In genomic region chr9:36400332-36401178, GRCh38 we compare ENCODE assay signal across 1 cellular context.
TF ChIP-seq lines count a peak whose summit lies in the region.

No MANE protein-coding gene starts in this region.

TF ChIP-seq in GM12878, 131 proteins besides CTCF, POLR2A, EP300 and RAD21 (continued from another document and continues in another):
- TF ChIP-seq, protein P1, sequence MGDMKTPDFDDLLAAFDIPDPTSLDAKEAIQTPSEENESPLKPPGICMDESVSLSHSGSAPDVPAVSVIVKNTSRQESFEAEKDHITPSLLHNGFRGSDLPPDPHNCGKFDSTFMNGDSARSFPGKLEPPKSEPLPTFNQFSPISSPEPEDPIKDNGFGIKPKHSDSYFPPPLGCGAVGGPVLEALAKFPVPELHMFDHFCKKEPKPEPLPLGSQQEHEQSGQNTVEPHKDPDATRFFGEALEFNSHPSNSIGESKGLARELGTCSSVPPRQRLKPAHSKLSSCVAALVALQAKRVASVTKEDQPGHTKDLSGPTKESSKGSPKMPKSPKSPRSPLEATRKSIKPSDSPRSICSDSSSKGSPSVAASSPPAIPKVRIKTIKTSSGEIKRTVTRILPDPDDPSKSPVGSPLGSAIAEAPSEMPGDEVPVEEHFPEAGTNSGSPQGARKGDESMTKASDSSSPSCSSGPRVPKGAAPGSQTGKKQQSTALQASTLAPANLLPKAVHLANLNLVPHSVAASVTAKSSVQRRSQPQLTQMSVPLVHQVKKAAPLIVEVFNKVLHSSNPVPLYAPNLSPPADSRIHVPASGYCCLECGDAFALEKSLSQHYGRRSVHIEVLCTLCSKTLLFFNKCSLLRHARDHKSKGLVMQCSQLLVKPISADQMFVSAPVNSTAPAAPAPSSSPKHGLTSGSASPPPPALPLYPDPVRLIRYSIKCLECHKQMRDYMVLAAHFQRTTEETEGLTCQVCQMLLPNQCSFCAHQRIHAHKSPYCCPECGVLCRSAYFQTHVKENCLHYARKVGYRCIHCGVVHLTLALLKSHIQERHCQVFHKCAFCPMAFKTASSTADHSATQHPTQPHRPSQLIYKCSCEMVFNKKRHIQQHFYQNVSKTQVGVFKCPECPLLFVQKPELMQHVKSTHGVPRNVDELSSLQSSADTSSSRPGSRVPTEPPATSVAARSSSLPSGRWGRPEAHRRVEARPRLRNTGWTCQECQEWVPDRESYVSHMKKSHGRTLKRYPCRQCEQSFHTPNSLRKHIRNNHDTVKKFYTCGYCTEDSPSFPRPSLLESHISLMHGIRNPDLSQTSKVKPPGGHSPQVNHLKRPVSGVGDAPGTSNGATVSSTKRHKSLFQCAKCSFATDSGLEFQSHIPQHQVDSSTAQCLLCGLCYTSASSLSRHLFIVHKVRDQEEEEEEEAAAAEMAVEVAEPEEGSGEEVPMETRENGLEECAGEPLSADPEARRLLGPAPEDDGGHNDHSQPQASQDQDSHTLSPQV (IDR thresholded peaks at IDR 0.05): 0 out of 2 replicates have a peak, but pooled peaks have one; percentile 20
- TF ChIP-seq YY1 (IDR thresholded peaks at IDR 0.05; ENCODE audit: low read depth, low read length) (0 out of 2 replicates have a peak, but pooled peaks have one; percentile 4), ASH2L (IDR thresholded peaks at IDR 0.05; ENCODE audit: borderline replicate concordance, low read depth) (no peak; the same call in 1 of the 2 replicates), LARP7 (IDR thresholded peaks at IDR 0.05) (peak; percentile 98), TBL1XR1 (IDR thresholded peaks at IDR 0.05; ENCODE audit: low read depth, low read length) (no peak), IRF5 (IDR thresholded peaks at IDR 0.05; ENCODE audit: borderline replicate concordance) (no peak), MLLT1 (IDR thresholded peaks at IDR 0.05) (no peak), EED (IDR thresholded peaks at IDR 0.05; ENCODE audit: low read depth) (0 out of 2 replicates have a peak, but pooled peaks have one; percentile 41), E2F4 (IDR thresholded peaks at IDR 0.05; ENCODE audit: low read depth, low read length) (no peak), SREBF2 (IDR thresholded peaks at IDR 0.05; ENCODE audit: low read length) (no peak), SMARCA5 (IDR thresholded peaks at IDR 0.05) (0 out of 2 replicates have a peak, but pooled peaks have one; percentile 70), TCF3 (IDR thresholded peaks at IDR 0.05; ENCODE audit: borderline replicate concordance, insufficient read depth, low read depth, low read length) (no peak), MEF2B (IDR thresholded peaks at IDR 0.05; ENCODE audit: partially characterized antibody, poor library complexity, severe bottlenecking) (peak; percentile 9), RBBP5 (conservative IDR thresholded peaks at IDR 0.05) (no peak), TARDBP (IDR thresholded peaks at IDR 0.05; ENCODE audit: borderline replicate concordance) (no peak), IKZF1 (conservative IDR thresholded peaks at IDR 0.05) (peak; percentile 75), MYC (IDR thresholded peaks at IDR 0.05; ENCODE audit: insufficient read depth, insufficient read length, insufficient replicate concordance, low read length, severe bottlenecking) (no peak), CBX5 (IDR thresholded peaks at IDR 0.05; ENCODE audit: low read depth) (no peak), MTA2 (IDR thresholded peaks at IDR 0.05; ENCODE audit: low read depth) (no peak), JUNB (IDR thresholded peaks at IDR 0.05) (no peak), ZNF24 (IDR thresholded peaks at IDR 0.05) (no peak), WRNIP1 (IDR thresholded peaks at IDR 0.05; ENCODE audit: borderline replicate concordance, low read depth, low read length) (no peak), CBFB (IDR thresholded peaks at IDR 0.05; ENCODE audit: low read depth) (no peak), FOXK2 (IDR thresholded peaks at IDR 0.05) (no peak), POU2F2 (IDR thresholded peaks at IDR 0.05; ENCODE audit: borderline replicate concordance, low read depth, low read length) (no peak), RELA (IDR thresholded peaks at IDR 0.05; ENCODE audit: borderline replicate concordance, partially characterized antibody) (no peak), ESRRA (IDR thresholded peaks at IDR 0.05; ENCODE audit: low read length) (no peak), BACH1 (IDR thresholded peaks at IDR 0.05; ENCODE audit: borderline replicate concordance) (peak; percentile 89), NBN (IDR thresholded peaks at IDR 0.05) (no peak), MTA3 (IDR thresholded peaks at IDR 0.05; ENCODE audit: borderline replicate concordance, low read length) (no peak), ATF7 (IDR thresholded peaks at IDR 0.05; ENCODE audit: low read depth) (no peak), ZNF274 (IDR thresholded peaks at IDR 0.05; ENCODE audit: insufficient read depth, insufficient read length) (no peak), CBX3 (IDR thresholded peaks at IDR 0.05; ENCODE audit: borderline replicate concordance, low read depth) (no peak), CREM (IDR thresholded peaks at IDR 0.05; ENCODE audit: low read depth) (peak; percentile 44), NR2C1 (IDR thresholded peaks at IDR 0.05) (no peak), ZNF622 (IDR thresholded peaks at IDR 0.05) (no peak), CHD2 (IDR thresholded peaks at IDR 0.05; ENCODE audit: borderline replicate concordance, low read depth, low read length) (no peak), ZBED1 (IDR thresholded peaks at IDR 0.05; ENCODE audit: borderline replicate concordance) (no peak), BRCA1 (IDR thresholded peaks at IDR 0.05; ENCODE audit: low read depth, low read length) (no peak), FOS (IDR thresholded peaks at IDR 0.05; ENCODE audit: borderline replicate concordance, extremely low read depth, insufficient read length) (no peak), ZSCAN29 (IDR thresholded peaks at IDR 0.05) (peak; percentile 52; the same call in 1 of the 2 replicates), NR2F1 (conservative IDR thresholded peaks at IDR 0.05) (peak; percentile 48; the same call in 1 of the 2 replicates), GATAD2B (conservative IDR thresholded peaks at IDR 0.05; ENCODE audit: low read depth) (peak; percentile 85), SPI1 (IDR thresholded peaks at IDR 0.05; ENCODE audit: borderline replicate concordance, insufficient read depth, low read depth, low read length) (0 out of 2 replicates have a peak, but pooled peaks have one; percentile 4), KAT2A (conservative IDR thresholded peaks at IDR 0.05; ENCODE audit: control insufficient read depth, low read depth, low read length) (no peak), ZBTB11 (CRISPR knock-in tag; IDR thresholded peaks at IDR 0.05) (no peak), ZNF384 (IDR thresholded peaks at IDR 0.05; ENCODE audit: borderline replicate concordance, low read depth, low read length) (no peak), SMAD1 (IDR thresholded peaks at IDR 0.05; ENCODE audit: low read depth, partially characterized antibody) (no peak), CHD1 (IDR thresholded peaks at IDR 0.05; ENCODE audit: low read depth, low read length) (no peak)
- TF ChIP-seq, protein P2, sequence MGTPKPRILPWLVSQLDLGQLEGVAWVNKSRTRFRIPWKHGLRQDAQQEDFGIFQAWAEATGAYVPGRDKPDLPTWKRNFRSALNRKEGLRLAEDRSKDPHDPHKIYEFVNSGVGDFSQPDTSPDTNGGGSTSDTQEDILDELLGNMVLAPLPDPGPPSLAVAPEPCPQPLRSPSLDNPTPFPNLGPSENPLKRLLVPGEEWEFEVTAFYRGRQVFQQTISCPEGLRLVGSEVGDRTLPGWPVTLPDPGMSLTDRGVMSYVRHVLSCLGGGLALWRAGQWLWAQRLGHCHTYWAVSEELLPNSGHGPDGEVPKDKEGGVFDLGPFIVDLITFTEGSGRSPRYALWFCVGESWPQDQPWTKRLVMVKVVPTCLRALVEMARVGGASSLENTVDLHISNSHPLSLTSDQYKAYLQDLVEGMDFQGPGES (IDR thresholded peaks at IDR 0.05): no peak
- TF ChIP-seq, protein P3, sequence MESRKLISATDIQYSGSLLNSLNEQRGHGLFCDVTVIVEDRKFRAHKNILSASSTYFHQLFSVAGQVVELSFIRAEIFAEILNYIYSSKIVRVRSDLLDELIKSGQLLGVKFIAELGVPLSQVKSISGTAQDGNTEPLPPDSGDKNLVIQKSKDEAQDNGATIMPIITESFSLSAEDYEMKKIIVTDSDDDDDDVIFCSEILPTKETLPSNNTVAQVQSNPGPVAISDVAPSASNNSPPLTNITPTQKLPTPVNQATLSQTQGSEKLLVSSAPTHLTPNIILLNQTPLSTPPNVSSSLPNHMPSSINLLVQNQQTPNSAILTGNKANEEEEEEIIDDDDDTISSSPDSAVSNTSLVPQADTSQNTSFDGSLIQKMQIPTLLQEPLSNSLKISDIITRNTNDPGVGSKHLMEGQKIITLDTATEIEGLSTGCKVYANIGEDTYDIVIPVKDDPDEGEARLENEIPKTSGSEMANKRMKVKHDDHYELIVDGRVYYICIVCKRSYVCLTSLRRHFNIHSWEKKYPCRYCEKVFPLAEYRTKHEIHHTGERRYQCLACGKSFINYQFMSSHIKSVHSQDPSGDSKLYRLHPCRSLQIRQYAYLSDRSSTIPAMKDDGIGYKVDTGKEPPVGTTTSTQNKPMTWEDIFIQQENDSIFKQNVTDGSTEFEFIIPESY (IDR thresholded peaks at IDR 0.05): no peak
- TF ChIP-seq, protein P4, sequence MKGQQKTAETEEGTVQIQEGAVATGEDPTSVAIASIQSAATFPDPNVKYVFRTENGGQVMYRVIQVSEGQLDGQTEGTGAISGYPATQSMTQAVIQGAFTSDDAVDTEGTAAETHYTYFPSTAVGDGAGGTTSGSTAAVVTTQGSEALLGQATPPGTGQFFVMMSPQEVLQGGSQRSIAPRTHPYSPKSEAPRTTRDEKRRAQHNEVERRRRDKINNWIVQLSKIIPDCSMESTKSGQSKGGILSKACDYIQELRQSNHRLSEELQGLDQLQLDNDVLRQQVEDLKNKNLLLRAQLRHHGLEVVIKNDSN (IDR thresholded peaks at IDR 0.05; ENCODE audit: borderline replicate concordance, extremely low read length, insufficient read depth, low read depth, low read length): no peak
- TF ChIP-seq, protein P5, sequence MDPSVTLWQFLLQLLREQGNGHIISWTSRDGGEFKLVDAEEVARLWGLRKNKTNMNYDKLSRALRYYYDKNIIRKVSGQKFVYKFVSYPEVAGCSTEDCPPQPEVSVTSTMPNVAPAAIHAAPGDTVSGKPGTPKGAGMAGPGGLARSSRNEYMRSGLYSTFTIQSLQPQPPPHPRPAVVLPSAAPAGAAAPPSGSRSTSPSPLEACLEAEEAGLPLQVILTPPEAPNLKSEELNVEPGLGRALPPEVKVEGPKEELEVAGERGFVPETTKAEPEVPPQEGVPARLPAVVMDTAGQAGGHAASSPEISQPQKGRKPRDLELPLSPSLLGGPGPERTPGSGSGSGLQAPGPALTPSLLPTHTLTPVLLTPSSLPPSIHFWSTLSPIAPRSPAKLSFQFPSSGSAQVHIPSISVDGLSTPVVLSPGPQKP (IDR thresholded peaks at IDR 0.05; ENCODE audit: low read depth, low read length): 0 out of 2 replicates have a peak, but pooled peaks have one; percentile 34
